In genomic region chr12:118850244-118850825, GRCh38 we compare ENCODE assay signal across 8 cellular contexts.
DNase-seq lines count a peak whose midpoint lies in the region; ATAC-seq and TF ChIP-seq lines count a peak whose summit lies in the region.

No MANE protein-coding gene starts in this region.

- H3K9me2 ChIP-seq in OCI-LY1 (ENCODE audit: low read depth, low read length): no peaks in the 10 kb centered on the region

- H3K36me3 ChIP-seq in OCI-LY1 (ENCODE audit: insufficient read depth, low read length) (no peaks in the 10 kb centered on the region), esophagus squamous epithelium (no peaks in the 10 kb centered on the region)

- H3K4me2 ChIP-seq in OCI-LY1 (ENCODE audit: low read length): no peak overlapping the region

- 37% methylated on average over 7 of the region's 7 CpGs for WGBS in esophagus squamous epithelium, 2 donors

- ATAC-seq in GM18873 (IDR thresholded peaks at IDR 0.05; ENCODE audit: low FRiP score, unreplicated experiment) (no peak), GM21825 (IDR thresholded peaks at IDR 0.05; ENCODE audit: unreplicated experiment) (no peak)

- H3F3A ChIP-seq in OCI-LY1 (ENCODE audit: insufficient read depth, low read length): no peaks in the 10 kb centered on the region

- H3K27ac ChIP-seq in 22Rv1 (no peak overlapping the region; the same call in none of the 2 replicates), OCI-LY1 (ENCODE audit: low read depth, low read length, poor library complexity, severe bottlenecking) (no peak overlapping the region), esophagus squamous epithelium (no peak overlapping the region)

- peak; percentile 25 for DNase-seq in GM10266 (ENCODE audit: extremely low spot score)
- DNase-seq in esophagus squamous epithelium (lab: John Stamatoyannopoulos, UW): no peak
- no peak for DNase-seq in SIG-M5 treated with dmso at 0.1 percent for 504 hours (lab: John Stamatoyannopoulos, UW; ENCODE audit: unreplicated experiment)
- no peak for DNase-seq in DMS79 treated with DMSO at 0.1 percent for 48 hours (lab: John Stamatoyannopoulos, UW)

- TF ChIP-seq POLR2A in esophagus squamous epithelium (IDR thresholded peaks at IDR 0.05): no peak

- no peak overlapping the region for H2AFZ ChIP-seq in OCI-LY1 (ENCODE audit: low read length)

- no peaks in the 10 kb centered on the region for H3K79me2 ChIP-seq in OCI-LY1 (ENCODE audit: insufficient read depth, low read length)

- H3K4me3 ChIP-seq in OCI-LY1 (ENCODE audit: low read depth, low read length, poor library complexity, severe bottlenecking) (no peak overlapping the region), esophagus squamous epithelium (no peak overlapping the region)

- H4K20me1 ChIP-seq in OCI-LY1 (ENCODE audit: insufficient read depth, low read length): no peaks in the 10 kb centered on the region

- TF ChIP-seq CTCF in 22Rv1 (IDR thresholded peaks at IDR 0.05) (peak; percentile 93), GM10266 (IDR thresholded peaks at IDR 0.05; ENCODE audit: control insufficient read depth, insufficient read depth, low read depth, missing control alignments) (peak; percentile 59), OCI-LY1 (IDR thresholded peaks at IDR 0.05; ENCODE audit: low read length) (peak; percentile 79), esophagus squamous epithelium (IDR thresholded peaks at IDR 0.05) (peak in 4 of 6 experiments; percentile 21 to 52 (median 29))

- H3K27me3 ChIP-seq in OCI-LY1 (ENCODE audit: insufficient read depth, low read length) (no peaks in the 10 kb centered on the region), esophagus squamous epithelium (peaks cover 0 to 5% (median 2%) of the 10 kb centered on the region in 4 donors)

- intact Hi-C loops in esophagus squamous epithelium (cut with DNase I): no loop called here

- H3K9ac ChIP-seq in OCI-LY1 (ENCODE audit: low read length): no peak overlapping the region

- no peaks in the 10 kb centered on the region for H3K9me3 ChIP-seq in OCI-LY1 (ENCODE audit: low read length)
- no peaks in the 10 kb centered on the region for H3K9me3 ChIP-seq in esophagus squamous epithelium

- H3K4me1 ChIP-seq in OCI-LY1 (ENCODE audit: insufficient read depth, low read length, severe bottlenecking) (no peaks in the 10 kb centered on the region), esophagus squamous epithelium (no peaks in the 10 kb centered on the region)

Comparison
In these comparisons a context has a peak if more than half of its experiments do, and no peak if none do; other contexts are left out.
1. CTCF ChIP-seq: peak in every context shown above with its lines; median percentile 93 in 22Rv1; 79 in OCI-LY1; 59 in GM10266; 29 in esophagus squamous epithelium.